Comparison of ENCODE assay signal across 14 cellular contexts in genomic region chr2:161825429-161825828, GRCh38.
A peak's percentile ranks its signal among the peaks of the same experiment; 100 is the strongest.
DNase-seq lines count a peak whose midpoint lies in the region; ATAC-seq, FAIRE-seq and TF ChIP-seq lines count a peak whose summit lies in the region.
"Had no signal": no experiment of that assay in that cellular context is flagged by ENCODE, and none has a peak within 500 bp of the region (broad histone marks: within the 10 kb centered on the region; RNA-seq: fewer than 3 reads in every experiment).

No MANE protein-coding gene starts in this region.

- no peak overlapping the region for H3K4me3 Mint-ChIP-seq in activated T-cell treated with anti-CD3 and anti-CD28 coated beads, Interleukin-2, amount 50 U/mL, for 72 hours
- no peak overlapping the region for H3K4me3 Mint-ChIP-seq in stimulated activated naive CD8-positive, alpha-beta T cell treated with anti-CD3 and anti-CD28 coated beads, Interleukin-15, amount 100 ng/mL, for 72 hours
- H3K4me3 Mint-ChIP-seq: CD4-positive, CD25-positive, alpha-beta regulatory T cell had no signal

- peaks cover 0 to 2% of the 10 kb centered on the region in 2 donors for H3K9me3 Mint-ChIP-seq in activated T-cell treated with anti-CD3 and anti-CD28 coated beads, Interleukin-2, amount 50 U/mL, for 72 hours
- H3K9me3 Mint-ChIP-seq in stimulated activated naive CD8-positive, alpha-beta T cell treated with anti-CD3 and anti-CD28 coated beads, Interleukin-15, amount 100 ng/mL, for 72 hours, result peaks cover 0 to 4% of the 10 kb centered on the region in 2 donors

- WGBS in psoas muscle, 3 donors, result 58 to 67% (median 63%) methylated on average over 3 of the region's 3 CpGs

- intact Hi-C loops in psoas muscle (cut with DNase I), result no loop called here

- no peaks in the 10 kb centered on the region for H3K4me1 ChIP-seq in psoas muscle

- peak; percentile 6 to 13 for DNase-seq in activated T-cell treated with anti-CD3 and anti-CD28 coated beads, Interleukin-2, amount 50 U/mL, for 72 hours
- no peak for DNase-seq in activated T-cell treated with anti-CD3 and anti-CD28 coated beads for 4 hours
- DNase-seq in HT1080 (ENCODE audit: low read depth), result peak; percentile 34
- peak; percentile 15 for DNase-seq in bronchial epithelial cell (ENCODE audit: low read depth)
- DNase-seq in stimulated activated naive CD8-positive, alpha-beta T cell treated with anti-CD3 and anti-CD28 coated beads, Interleukin-15, amount 100 ng/mL, for 72 hours, result no peak
- DNase-seq in midbrain (lab: John Stamatoyannopoulos, UW), result no peak
- no peak for DNase-seq in psoas muscle
- DNase-seq: ACHN; Calu3; CD4-positive, CD25-positive, alpha-beta regulatory T cell; NCI-H1417 treated with DMSO at 0.1 percent for 48 hours; NCI-H2081; NCI-H510A treated with DMSO at 0.1 percent for 48 hours; SIG-M5 had no signal

- no peaks in the 10 kb centered on the region for H3K36me3 Mint-ChIP-seq in activated T-cell treated with anti-CD3 and anti-CD28 coated beads, Interleukin-2, amount 50 U/mL, for 72 hours (ENCODE audit: insufficient read depth in 2 of 2)
- H3K36me3 Mint-ChIP-seq: CD4-positive, CD25-positive, alpha-beta regulatory T cell had no signal

- peaks cover 11% of the 10 kb centered on the region for H3K27me3 Mint-ChIP-seq in activated T-cell treated with anti-CD3 and anti-CD28 coated beads, Interleukin-2, amount 50 U/mL, for 72 hours (ENCODE audit: low read depth)
- H3K27me3 Mint-ChIP-seq in stimulated activated naive CD8-positive, alpha-beta T cell treated with anti-CD3 and anti-CD28 coated beads, Interleukin-15, amount 100 ng/mL, for 72 hours, result no peaks in the 10 kb centered on the region
- H3K27me3 Mint-ChIP-seq: CD4-positive, CD25-positive, alpha-beta regulatory T cell had no signal

- no peak overlapping the region for H3K27ac Mint-ChIP-seq in activated T-cell treated with anti-CD3 and anti-CD28 coated beads, Interleukin-2, amount 50 U/mL, for 72 hours
- no peak overlapping the region for H3K27ac Mint-ChIP-seq in stimulated activated naive CD8-positive, alpha-beta T cell treated with anti-CD3 and anti-CD28 coated beads, Interleukin-15, amount 100 ng/mL, for 72 hours
- H3K27ac Mint-ChIP-seq: CD4-positive, CD25-positive, alpha-beta regulatory T cell had no signal

- peaks cover 16% of the 10 kb centered on the region for H3K4me1 Mint-ChIP-seq in activated T-cell treated with anti-CD3 and anti-CD28 coated beads, Interleukin-2, amount 50 U/mL, for 72 hours (ENCODE audit: low read depth)
- H3K4me1 Mint-ChIP-seq in stimulated activated naive CD8-positive, alpha-beta T cell treated with anti-CD3 and anti-CD28 coated beads, Interleukin-15, amount 100 ng/mL, for 72 hours, result peaks cover 7% of the 10 kb centered on the region
- H3K4me1 Mint-ChIP-seq: CD4-positive, CD25-positive, alpha-beta regulatory T cell had no signal

- H3K4me3 ChIP-seq in bronchial epithelial cell (ENCODE audit: low read depth, low read length) (no peak overlapping the region), psoas muscle (no peak overlapping the region)

- ATAC-seq in activated T-cell treated with anti-CD3 and anti-CD28 coated beads, Interleukin-2, amount 50 U/mL, for 72 hours (replicated peaks in 1 of 2), result peak; percentile 98
- peak; percentile 74 for ATAC-seq in stimulated activated naive CD8-positive, alpha-beta T cell treated with anti-CD3 and anti-CD28 coated beads, Interleukin-15, amount 100 ng/mL, for 72 hours
- no peak for ATAC-seq in psoas muscle

- TF ChIP-seq CTCF in bronchial epithelial cell (IDR thresholded peaks at IDR 0.05; ENCODE audit: insufficient read depth, low read length, severe bottlenecking) (no peak), psoas muscle (IDR thresholded peaks at IDR 0.05) (no peak)

- FAIRE-seq in bronchial epithelial cell (lab: Jason Lieb, UNC), result no peak

- no peaks in the 10 kb centered on the region for H3K9me3 ChIP-seq in psoas muscle

- H3K36me3 ChIP-seq in bronchial epithelial cell (ENCODE audit: control insufficient read depth, insufficient read depth, low read length), result no peaks in the 10 kb centered on the region
- no peaks in the 10 kb centered on the region for H3K36me3 ChIP-seq in psoas muscle (ENCODE audit: insufficient read depth in 1 of 2, low read depth in 1 of 2)

- H3K27me3 ChIP-seq in bronchial epithelial cell (ENCODE audit: control insufficient read depth, insufficient read depth, low read length), result no peaks in the 10 kb centered on the region
- no peaks in the 10 kb centered on the region for H3K27me3 ChIP-seq in psoas muscle (ENCODE audit: insufficient read depth in 3 of 3, low read length in 2 of 3)

- no peak overlapping the region for H3K27ac ChIP-seq in psoas muscle

Comparison
In these comparisons a context has a peak if more than half of its experiments do, and no peak if none do; other contexts are left out.
1. DNase-seq: peak in activated T-cell treated with anti-CD3 and anti-CD28 coated beads, Interleukin-2, amount 50 U/mL, for 72 hours (2 of 2), HT1080 (single experiment) and bronchial epithelial cell (single experiment); none in activated T-cell treated with anti-CD3 and anti-CD28 coated beads for 4 hours (single experiment), stimulated activated naive CD8-positive, alpha-beta T cell treated with anti-CD3 and anti-CD28 coated beads, Interleukin-15, amount 100 ng/mL, for 72 hours (0 of 2), midbrain (single experiment) and psoas muscle (0 of 2).
2. ATAC-seq: peak in activated T-cell treated with anti-CD3 and anti-CD28 coated beads, Interleukin-2, amount 50 U/mL, for 72 hours (2 of 2) and stimulated activated naive CD8-positive, alpha-beta T cell treated with anti-CD3 and anti-CD28 coated beads, Interleukin-15, amount 100 ng/mL, for 72 hours (single experiment); none in psoas muscle (0 of 4).